In genomic region chr12:50720085-50720484, GRCh38 we compare ENCODE assay signal across 20 cellular contexts. TPM values are rescaled to one million over a fixed set of nuclear protein-coding genes. Genes with fewer than 3 reads are reported as not detected.
DNase-seq lines count a peak whose midpoint lies in the region; ATAC-seq, FAIRE-seq and TF ChIP-seq lines count a peak whose summit lies in the region.
"Had no signal": no experiment of that assay in that cellular context is flagged by ENCODE, and none has a peak within 500 bp of the region (broad histone marks: within the 10 kb centered on the region; RNA-seq: fewer than 3 reads in every experiment).

No MANE protein-coding gene starts in this region.

- no peaks in the 10 kb centered on the region for H4K20me1 ChIP-seq in IMR-90 (ENCODE audit: insufficient read depth, low read length)
- no peaks in the 10 kb centered on the region for H4K20me1 ChIP-seq in HepG2 (ENCODE audit: insufficient read depth, low read length)

- WGBS in IMR-90 (ENCODE audit: extremely low coverage in 2 of 2, insufficient read length in 1 of 2), 2 experiments: 100% methylated on average over 2 of the region's 3 CpGs; no CpG with 5 or more reads in 1 of the 2 experiments
- 87% methylated on average over 3 of the region's 3 CpGs for WGBS in HepG2 (ENCODE audit: low lambda C conversion rate)

- H3K9ac ChIP-seq in IMR-90 (ENCODE audit: low read depth, low read length): no peak overlapping the region
- H3K9ac ChIP-seq in HepG2 (ENCODE audit: insufficient read depth, low read depth, low read length): no peak overlapping the region
- H3K9ac ChIP-seq: KMS-11, SK-N-SH had no signal

- H3K9me3 ChIP-seq in IMR-90 (ENCODE audit: control insufficient read depth, insufficient read depth, low read length): no peaks in the 10 kb centered on the region
- no peaks in the 10 kb centered on the region for H3K9me3 ChIP-seq in HepG2 (ENCODE audit: low read length)
- no peaks in the 10 kb centered on the region for H3K9me3 ChIP-seq in MG63
- H3K9me3 ChIP-seq: HAP-1, SK-N-SH had no signal

- no peak overlapping the region for H2AFZ ChIP-seq in IMR-90 (replicated peaks; ENCODE audit: low read length, poor library complexity)
- no peak overlapping the region for H2AFZ ChIP-seq in HepG2 (ENCODE audit: low read length)

- no peak overlapping the region for H4K5ac ChIP-seq in IMR-90 (ENCODE audit: low read depth, low read length)

- H2BK5ac ChIP-seq in IMR-90 (ENCODE audit: low read depth, low read length, poor library complexity, severe bottlenecking): no peak overlapping the region

- no peak overlapping the region for H3K4me2 ChIP-seq in IMR-90 (ENCODE audit: low read depth, low read length)
- no peak overlapping the region for H3K4me2 ChIP-seq in HepG2 (ENCODE audit: low read depth, low read length)
- H3K4me2 ChIP-seq: KMS-11, SK-N-SH had no signal

- no peak overlapping the region for H2AK9ac ChIP-seq in IMR-90 (replicated peaks; ENCODE audit: low read depth, low read length, poor library complexity)

- no peak overlapping the region for H4K8ac ChIP-seq in IMR-90 (ENCODE audit: low read depth in 2 of 2, low read length in 2 of 2)

- H3K27me3 ChIP-seq in IMR-90 (ENCODE audit: control insufficient read depth, insufficient read depth, low read length) (no peaks in the 10 kb centered on the region), HepG2 (ENCODE audit: control insufficient read depth in 1 of 2, insufficient read depth in 2 of 2, low read length in 2 of 2) (no peaks in the 10 kb centered on the region), MG63 (no peaks in the 10 kb centered on the region)

- TF ChIP-seq RAD21 in IMR-90 (IDR thresholded peaks at IDR 0.05; ENCODE audit: low read length) (no peak), HepG2 (CRISPR knock-in tag; IDR thresholded peaks at IDR 0.05) (no peak)

- in situ Hi-C loops in IMR-90 (cut with MboI; ENCODE audit: low sequenced_read_pairs) (no loop called here), HepG2 (cut with HindIII; ENCODE audit: extremely low pct_ligation_motif_present, low pct_unique_long_range_greater_than_20kb) (no loop called here)

- no peak overlapping the region for H3K56ac ChIP-seq in IMR-90 (ENCODE audit: extremely low read depth, insufficient read depth, low read length)

- no peak overlapping the region for H3K14ac ChIP-seq in IMR-90 (replicated peaks; ENCODE audit: low read depth, low read length)

- no TSS peak for BruUV-seq in IMR-90 (replicated peaks; lab: Mats Ljungman, UMichigan)
- no TSS peak for BruUV-seq in HepG2 (replicated peaks; lab: Mats Ljungman, UMichigan)

- CTCF ChIA-PET in IMR-90 (lab: Yijun Ruan, JAX): no interaction called here
- CTCF ChIA-PET in HepG2 (lab: Yijun Ruan, JAX; ENCODE audit: low intra/inter-chr PET ratio, low total read pairs): no interaction called here

- H3K36me3 ChIP-seq in IMR-90 (ENCODE audit: control insufficient read depth, insufficient read depth, low read length) (peaks cover 28% of the 10 kb centered on the region), HepG2 (replicated peaks in 1 of 2; ENCODE audit: control insufficient read depth in 1 of 2, insufficient read depth in 2 of 2, low read length in 2 of 2) (peaks cover 24 to 72% of the 10 kb centered on the region in 2 experiments), MG63 (peaks cover 16% of the 10 kb centered on the region)

- H3K4me1 ChIP-seq in IMR-90 (ENCODE audit: control insufficient read depth, insufficient read depth, low read length) (peaks cover 2% of the 10 kb centered on the region; the same call in 1 of the 2 replicates), HepG2 (ENCODE audit: insufficient read depth, low read length) (no peaks in the 10 kb centered on the region)
- H3K4me1 ChIP-seq: HAP-1 had no signal

- intact Hi-C loops in IMR-90 (cut with micrococcal nuclease): no loop called here
- intact Hi-C loops in HepG2 (cut with micrococcal nuclease; ENCODE audit: unreplicated experiment): no loop called here

- FAIRE-seq in HepG2 (lab: Jason Lieb, UNC): no peak
- FAIRE-seq: G401.6, RCC 7860 had no signal

- TF ChIP-seq POLR2A in IMR-90 (IDR thresholded peaks at IDR 0.05; ENCODE audit: low read depth, low read length): no peak
- TF ChIP-seq POLR2A in HepG2 (IDR thresholded peaks at IDR 0.05; ENCODE audit: insufficient read depth in 1 of 2, low read depth in 2 of 2, low read length in 2 of 2): no peak

- H2AK5ac ChIP-seq in IMR-90 (ENCODE audit: low read depth, low read length): no peak overlapping the region

- no peaks in the 10 kb centered on the region for H3K79me2 ChIP-seq in HepG2 (ENCODE audit: insufficient read depth, low read length)

- TF ChIP-seq EP300 in HepG2 (IDR thresholded peaks at IDR 0.05; ENCODE audit: low read depth in 2 of 2, low read length in 2 of 2) (no peak), HepG2 (CRISPR knock-in tag; IDR thresholded peaks at IDR 0.05; ENCODE audit: borderline replicate concordance) (no peak)

- TF ChIP-seq CTCF in IMR-90 (conservative IDR thresholded peaks at IDR 0.05; ENCODE audit: low read depth, low read length) (0 out of 2 replicates have a peak, but pooled peaks have one; percentile 2), HepG2 (CRISPR knock-in tag; IDR thresholded peaks at IDR 0.05) (no peak)

- H2BK20ac ChIP-seq in IMR-90 (ENCODE audit: low read depth, low read length): no peak overlapping the region

- ATAC-seq in IMR-90 (ENCODE audit: low read depth) (peak; percentile 80; the same call in 1 of the 2 replicates), esophagus mucosa (peak; percentile 28), HepG2 (peak; percentile 79), HG03025 (IDR thresholded peaks at IDR 0.05; ENCODE audit: low FRiP score, unreplicated experiment) (no peak)

- H2BK120ac ChIP-seq in IMR-90 (ENCODE audit: low read depth, low read length): no peak overlapping the region

- POLR2A ChIA-PET in IMR-90 (lab: Charles Lee; ENCODE audit: unreplicated experiment) (no interaction called here), HepG2 (lab: Yijun Ruan, JAX) (no interaction called here)

- H3K79me1 ChIP-seq in IMR-90 (ENCODE audit: low read depth in 1 of 2, low read length in 2 of 2): no peaks in the 10 kb centered on the region

- H3K9me1 ChIP-seq in IMR-90 (ENCODE audit: insufficient read depth, low read length): peaks cover 3% of the 10 kb centered on the region; the same call in 1 of the 2 replicates

- H3K4ac ChIP-seq in IMR-90 (ENCODE audit: low read depth, low read length): no peak overlapping the region

- H3K4me3 ChIP-seq in IMR-90 (ENCODE audit: insufficient read depth, low read depth, low read length) (no peak overlapping the region), HepG2 (replicated peaks in 1 of 3; ENCODE audit: insufficient read depth in 1 of 3, low read depth in 2 of 3, low read length in 3 of 3) (no peak overlapping the region), MG63 (no peak overlapping the region)
- H3K4me3 ChIP-seq: HAP-1 had no signal

- no peak overlapping the region for H4K91ac ChIP-seq in IMR-90 (ENCODE audit: insufficient read depth, low read depth, low read length)

- no peak overlapping the region for H3K23ac ChIP-seq in IMR-90 (ENCODE audit: low read depth, low read length)

- dilution Hi-C loops in IMR-90 (cut with HindIII; ENCODE audit: low sequenced_read_pairs, unreplicated experiment): no loop called here

- H2BK15ac ChIP-seq in IMR-90 (ENCODE audit: low read depth, low read length): no peak overlapping the region

- H3K27ac ChIP-seq in IMR-90 (ENCODE audit: insufficient read depth, low read length): no peak overlapping the region
- H3K27ac ChIP-seq in HepG2 (ENCODE audit: extremely low read length, insufficient read depth, low read length): no peak overlapping the region
- H3K27ac ChIP-seq: KMS-11 had no signal

- H3K18ac ChIP-seq in IMR-90 (ENCODE audit: low read depth, low read length): no peak overlapping the region

- DNase-seq in AG20443 (ENCODE audit: low spot score) (peak; percentile 32), IMR-90 (peak; percentile 50), HepG2 (ENCODE audit: low spot score) (peak; percentile 21), DMS 273 treated with DMSO at 0.1 percent for 48 hours (lab: John Stamatoyannopoulos, UW) (no peak), MG63 (no peak), NCI-H748 (lab: John Stamatoyannopoulos, UW; ENCODE audit: unreplicated experiment) (no peak)
- DNase-seq: Calu3; CD4-positive, alpha-beta memory T cell; NCI-H1048; NCI-H1436 treated with DMSO at 0.1 percent for 48 hours; NCI-H2081; NCI-H510A; SHP77; SK-N-SH had no signal

RNA-seq across cellular contexts. Expression of gene ATF1, which starts 43.8 kb away (rescaled TPM):
- total RNA-seq in IMR-90 (2012; rRNA removed): 20.6 and 21.9 TPM in 2 replicates
- 24.0 and 32.4 TPM in 2 replicates for polyA plus RNA-seq in IMR-90 (2012; rRNA removed)
- 5.2 and 5.4 TPM in 2 replicates for polyA plus RNA-seq in IMR-90 (2012; cell fraction: cytosol; rRNA removed)
- polyA plus RNA-seq in IMR-90 (2012; cell fraction: nucleus; rRNA removed; ENCODE audit: low replicate concordance): 1.9 and 8.5 TPM in 2 replicates
- total RNA-seq in esophagus mucosa: 22.3 TPM
- total RNA-seq in HepG2 (2016; rRNA removed; fragmentation: Illumina TruSeq; extraction: Trizol): 29.3 and 48.0 TPM in 2 replicates
- total RNA-seq in HepG2 (2016; cell fraction: cytosol; rRNA removed; fragmentation: Illumina TruSeq; extraction: Trizol; ENCODE audit: low read depth): 7.9 and 9.8 TPM in 2 replicates
- total RNA-seq in HepG2 (2016; cell fraction: insoluble cytoplasmic fraction; rRNA removed; fragmentation: Illumina TruSeq; extraction: Trizol): 32.7 and 43.1 TPM in 2 replicates
- total RNA-seq in HepG2 (2016; cell fraction: membrane; rRNA removed; fragmentation: Illumina TruSeq; extraction: Trizol): 16.2 and 17.0 TPM in 2 replicates
- total RNA-seq in HepG2 (2016; cell fraction: nucleus; rRNA removed; fragmentation: Illumina TruSeq; extraction: Trizol): 13.7 and 14.8 TPM in 2 replicates
- 40.1 and 52.0 TPM in 2 replicates for polyA plus RNA-seq in HepG2 (2011; rRNA removed)
- 18.8 and 23.8 TPM in 2 replicates for polyA plus RNA-seq in HepG2 (2011; cell fraction: cytosol; rRNA removed)
- 13.6 and 18.8 TPM in 2 replicates for polyA plus RNA-seq in HepG2 (2011; cell fraction: nucleus; rRNA removed)
- polyA plus RNA-seq in HepG2 (2012): 19.1 and 21.2 TPM in 2 replicates
- 3.8 and 5.5 TPM in 2 replicates for polyA plus RNA-seq in HepG2 (2016; cell fraction: cytosol; fragmentation: Illumina TruSeq; extraction: Trizol; ENCODE audit: low read depth)
- polyA plus RNA-seq in HepG2 (2016; cell fraction: insoluble cytoplasmic fraction; fragmentation: Illumina TruSeq; extraction: Trizol; ENCODE audit: low read depth): 50.7 and 55.1 TPM in 2 replicates
- 9.8 and 10.0 TPM in 2 replicates for polyA plus RNA-seq in HepG2 (2016; cell fraction: membrane; fragmentation: Illumina TruSeq; extraction: Trizol; ENCODE audit: low read depth)
- 17.9 and 19.4 TPM in 2 replicates for polyA plus RNA-seq in HepG2 (2016; cell fraction: nucleus; fragmentation: Illumina TruSeq; extraction: Trizol; ENCODE audit: insufficient read depth, low read depth)
- polyA minus RNA-seq in HepG2 (2011; rRNA and poly(A)+ RNA removed; ENCODE audit: low replicate concordance): 27.0 and 148 TPM in 2 replicates
- polyA minus RNA-seq in HepG2 (2011; cell fraction: cytosol; rRNA and poly(A)+ RNA removed): 21.1 and 25.7 TPM in 2 replicates
- polyA minus RNA-seq in HepG2 (2011; cell fraction: nucleus; rRNA and poly(A)+ RNA removed): 22.0 and 23.3 TPM in 2 replicates
- total RNA-seq in MG63 (2014; rRNA removed; shearing (Covaris generic); ENCODE audit: low replicate concordance): 41.3 and 69.7 TPM in 2 replicates

Comparison
In these comparisons a context has a peak if more than half of its experiments do, and no peak if none do; other contexts are left out.
1. DNase-seq: peak in AG20443 (single experiment), IMR-90 (single experiment) and HepG2 (single experiment); none in DMS 273 treated with DMSO at 0.1 percent for 48 hours (single experiment), MG63 (single experiment) and NCI-H748 (single experiment).